ENCODE assay signal across 15 cellular contexts in genomic region chr2:216651370-216651881, GRCh38. TPM values are rescaled to one million over a fixed set of nuclear protein-coding genes. Genes with fewer than 3 reads are reported as not detected.
A peak's percentile ranks its signal among the peaks of the same experiment; 100 is the strongest.
DNase-seq lines count a peak whose midpoint lies in the region; ATAC-seq and TF ChIP-seq lines count a peak whose summit lies in the region.
"Had no signal": no experiment of that assay in that cellular context is flagged by ENCODE, and none has a peak within 500 bp of the region (broad histone marks: within the 10 kb centered on the region; RNA-seq: fewer than 3 reads in every experiment).

No MANE protein-coding gene starts in this region.

- peaks cover 5% of the 10 kb centered on the region for H4K20me1 ChIP-seq in osteoblast (ENCODE audit: insufficient read depth, low read length)

- peak; percentile 63 for ATAC-seq in SK-N-SH treated with all-trans-retinoic acid at 6 μM for 48 hours
- peak; percentile 27 for ATAC-seq in esophagus mucosa
- ATAC-seq in HG03457 (IDR thresholded peaks at IDR 0.05; ENCODE audit: unreplicated experiment) = no peak

- TF ChIP-seq CTCF in osteoblast (IDR thresholded peaks at IDR 0.05; ENCODE audit: extremely low read depth, low read depth, low read length) = no peak
- TF ChIP-seq CTCF in dorsolateral prefrontal cortex (IDR thresholded peaks at IDR 0.05 in 54 of 56, conservative IDR thresholded peaks at IDR 0.05 in 2 of 56; ENCODE audit: low read depth in 1 of 56, partially characterized antibody in 56 of 56) = no peak

- no peak overlapping the region for H2AFZ ChIP-seq in osteoblast (ENCODE audit: low read length)

- intact Hi-C loops in dorsolateral prefrontal cortex (cut with DNase I) = no loop called here

- H3K4me3 ChIP-seq in osteoblast (ENCODE audit: insufficient read depth, low read length) (no peak overlapping the region), dorsolateral prefrontal cortex (no peak overlapping the region)
- H3K4me3 ChIP-seq: BLaER1 treated with 17β-estradiol and CSF1 and Interleukin-3, amounts not matched to agents 10 nM and 100 nM; HAP-1 had no signal

- H3K36me3 ChIP-seq in osteoblast (ENCODE audit: insufficient read depth, low read length) = no peaks in the 10 kb centered on the region

- peak; percentile 67 for DNase-seq in EH (ENCODE audit: low read depth)
- peak; percentile 81 for DNase-seq in osteoblast (ENCODE audit: insufficient read length, low spot score, missing footprints)
- no peak for DNase-seq in AG20443 (ENCODE audit: low spot score)
- DNase-seq in dorsolateral prefrontal cortex = no peak
- DNase-seq in DMS79 treated with DMSO at 0.1 percent for 48 hours (lab: John Stamatoyannopoulos, UW) = no peak
- DNase-seq: activated CD8-positive, alpha-beta memory T cell treated with anti-CD3 and anti-CD28 coated beads, Interleukin-2, amount 50 U/mL, for 48 hours; erythroblast; midbrain; NCI-H2107; NK-92 treated with Interleukin-12 subunit alpha and Interleukin-12 subunit beta, amount 100 ng/mL, for 24 hours had no signal

- H3K79me2 ChIP-seq in osteoblast (ENCODE audit: insufficient read depth, low read length) = peaks cover 31% of the 10 kb centered on the region

- no peak overlapping the region for H3K27ac ChIP-seq in osteoblast (ENCODE audit: low read depth, low read length)
- no peak overlapping the region for H3K27ac ChIP-seq in dorsolateral prefrontal cortex
- H3K27ac ChIP-seq: BLaER1 treated with 17β-estradiol and CSF1 and Interleukin-3, amounts not matched to agents 10 nM and 100 nM had no signal

- no peak overlapping the region for H3K4me2 ChIP-seq in osteoblast (ENCODE audit: insufficient read depth, low read length)

- no peaks in the 10 kb centered on the region for H3K9me3 ChIP-seq in osteoblast (ENCODE audit: low read depth, low read length)
- H3K9me3 ChIP-seq: HAP-1 had no signal

- peaks cover 30% of the 10 kb centered on the region for H3K4me1 ChIP-seq in osteoblast (ENCODE audit: insufficient read depth, low read length)
- H3K4me1 ChIP-seq: HAP-1 had no signal

- H3K27me3 ChIP-seq in osteoblast (ENCODE audit: insufficient read depth, low read length) (no peaks in the 10 kb centered on the region), dorsolateral prefrontal cortex (peaks cover 0 to 5% (median 0%) of the 10 kb centered on the region in 45 donors)
- H3K27me3 ChIP-seq: BLaER1 treated with 17β-estradiol and CSF1 and Interleukin-3, amounts not matched to agents 10 nM and 100 nM had no signal

TF ChIP-seq in SK-N-SH treated with all-trans-retinoic acid at 6 μM for 48 hours, 23 proteins besides CTCF, POLR2A, EP300 and RAD21:
- TF ChIP-seq, protein P1, sequence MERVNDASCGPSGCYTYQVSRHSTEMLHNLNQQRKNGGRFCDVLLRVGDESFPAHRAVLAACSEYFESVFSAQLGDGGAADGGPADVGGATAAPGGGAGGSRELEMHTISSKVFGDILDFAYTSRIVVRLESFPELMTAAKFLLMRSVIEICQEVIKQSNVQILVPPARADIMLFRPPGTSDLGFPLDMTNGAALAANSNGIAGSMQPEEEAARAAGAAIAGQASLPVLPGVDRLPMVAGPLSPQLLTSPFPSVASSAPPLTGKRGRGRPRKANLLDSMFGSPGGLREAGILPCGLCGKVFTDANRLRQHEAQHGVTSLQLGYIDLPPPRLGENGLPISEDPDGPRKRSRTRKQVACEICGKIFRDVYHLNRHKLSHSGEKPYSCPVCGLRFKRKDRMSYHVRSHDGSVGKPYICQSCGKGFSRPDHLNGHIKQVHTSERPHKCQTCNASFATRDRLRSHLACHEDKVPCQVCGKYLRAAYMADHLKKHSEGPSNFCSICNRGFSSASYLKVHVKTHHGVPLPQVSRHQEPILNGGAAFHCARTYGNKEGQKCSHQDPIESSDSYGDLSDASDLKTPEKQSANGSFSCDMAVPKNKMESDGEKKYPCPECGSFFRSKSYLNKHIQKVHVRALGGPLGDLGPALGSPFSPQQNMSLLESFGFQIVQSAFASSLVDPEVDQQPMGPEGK (CRISPR knock-in tag; IDR thresholded peaks at IDR 0.05; ENCODE audit: borderline replicate concordance) = no peak
- TF ChIP-seq RARB (CRISPR knock-in tag; IDR thresholded peaks at IDR 0.05) (no peak), OSR1 (CRISPR knock-in tag; IDR thresholded peaks at IDR 0.05) (no peak), ARNTL (CRISPR knock-in tag; IDR thresholded peaks at IDR 0.05; ENCODE audit: borderline replicate concordance, low read depth) (no peak), ZC3H10 (CRISPR knock-in tag; IDR thresholded peaks at IDR 0.05) (no peak), TCF4 (CRISPR knock-in tag; IDR thresholded peaks at IDR 0.05; ENCODE audit: borderline replicate concordance) (no peak), ZNF565 (CRISPR knock-in tag; conservative IDR thresholded peaks at IDR 0.05; ENCODE audit: low read depth) (no peak), BACH2 (CRISPR knock-in tag; IDR thresholded peaks at IDR 0.05; ENCODE audit: borderline replicate concordance) (no peak), TOX (CRISPR knock-in tag; IDR thresholded peaks at IDR 0.05; ENCODE audit: borderline replicate concordance) (no peak), PPARA (CRISPR knock-in tag; IDR thresholded peaks at IDR 0.05; ENCODE audit: borderline replicate concordance) (no peak)
- TF ChIP-seq, protein P2, sequence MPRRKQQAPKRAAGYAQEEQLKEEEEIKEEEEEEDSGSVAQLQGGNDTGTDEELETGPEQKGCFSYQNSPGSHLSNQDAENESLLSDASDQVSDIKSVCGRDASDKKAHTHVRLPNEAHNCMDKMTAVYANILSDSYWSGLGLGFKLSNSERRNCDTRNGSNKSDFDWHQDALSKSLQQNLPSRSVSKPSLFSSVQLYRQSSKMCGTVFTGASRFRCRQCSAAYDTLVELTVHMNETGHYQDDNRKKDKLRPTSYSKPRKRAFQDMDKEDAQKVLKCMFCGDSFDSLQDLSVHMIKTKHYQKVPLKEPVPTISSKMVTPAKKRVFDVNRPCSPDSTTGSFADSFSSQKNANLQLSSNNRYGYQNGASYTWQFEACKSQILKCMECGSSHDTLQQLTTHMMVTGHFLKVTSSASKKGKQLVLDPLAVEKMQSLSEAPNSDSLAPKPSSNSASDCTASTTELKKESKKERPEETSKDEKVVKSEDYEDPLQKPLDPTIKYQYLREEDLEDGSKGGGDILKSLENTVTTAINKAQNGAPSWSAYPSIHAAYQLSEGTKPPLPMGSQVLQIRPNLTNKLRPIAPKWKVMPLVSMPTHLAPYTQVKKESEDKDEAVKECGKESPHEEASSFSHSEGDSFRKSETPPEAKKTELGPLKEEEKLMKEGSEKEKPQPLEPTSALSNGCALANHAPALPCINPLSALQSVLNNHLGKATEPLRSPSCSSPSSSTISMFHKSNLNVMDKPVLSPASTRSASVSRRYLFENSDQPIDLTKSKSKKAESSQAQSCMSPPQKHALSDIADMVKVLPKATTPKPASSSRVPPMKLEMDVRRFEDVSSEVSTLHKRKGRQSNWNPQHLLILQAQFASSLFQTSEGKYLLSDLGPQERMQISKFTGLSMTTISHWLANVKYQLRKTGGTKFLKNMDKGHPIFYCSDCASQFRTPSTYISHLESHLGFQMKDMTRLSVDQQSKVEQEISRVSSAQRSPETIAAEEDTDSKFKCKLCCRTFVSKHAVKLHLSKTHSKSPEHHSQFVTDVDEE (CRISPR knock-in tag; IDR thresholded peaks at IDR 0.05) = no peak
- TF ChIP-seq, protein P3, sequence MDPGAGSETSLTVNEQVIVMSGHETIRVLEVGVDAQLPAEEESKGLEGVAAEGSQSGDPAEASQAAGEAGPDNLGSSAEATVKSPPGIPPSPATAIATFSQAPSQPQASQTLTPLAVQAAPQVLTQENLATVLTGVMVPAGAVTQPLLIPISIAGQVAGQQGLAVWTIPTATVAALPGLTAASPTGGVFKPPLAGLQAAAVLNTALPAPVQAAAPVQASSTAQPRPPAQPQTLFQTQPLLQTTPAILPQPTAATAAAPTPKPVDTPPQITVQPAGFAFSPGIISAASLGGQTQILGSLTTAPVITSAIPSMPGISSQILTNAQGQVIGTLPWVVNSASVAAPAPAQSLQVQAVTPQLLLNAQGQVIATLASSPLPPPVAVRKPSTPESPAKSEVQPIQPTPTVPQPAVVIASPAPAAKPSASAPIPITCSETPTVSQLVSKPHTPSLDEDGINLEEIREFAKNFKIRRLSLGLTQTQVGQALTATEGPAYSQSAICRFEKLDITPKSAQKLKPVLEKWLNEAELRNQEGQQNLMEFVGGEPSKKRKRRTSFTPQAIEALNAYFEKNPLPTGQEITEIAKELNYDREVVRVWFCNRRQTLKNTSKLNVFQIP (CRISPR knock-in tag; IDR thresholded peaks at IDR 0.05; ENCODE audit: borderline replicate concordance, low read depth) = no peak

RNA-seq across cellular contexts. Expression of gene IGFBP2, which starts 18.2 kb away (rescaled TPM):
- total RNA-seq in esophagus mucosa = 192 TPM
- 6.5 and 11.2 TPM in 2 replicates for total RNA-seq in osteoblast
- 10 to 100 TPM in 117 of 120 experiments, 1 to 10 TPM in 3; 7.2 to 68.9 (median 25.9) TPM for total RNA-seq in dorsolateral prefrontal cortex

RNA-seq across cellular contexts. Expression of gene IGFBP5, which starts 43.9 kb away (rescaled TPM):
- total RNA-seq in esophagus mucosa (34.9 TPM), osteoblast (12.3 and 29.5 TPM in 2 replicates), dorsolateral prefrontal cortex (100 to 1,000 TPM in 4 of 120 experiments, 10 to 100 TPM in 116; 21.9 to 125 (median 57.7) TPM)

Comparison
In these comparisons a context has a peak if more than half of its experiments do, and no peak if none do; other contexts are left out.
1. DNase-seq: peak in EH (single experiment) and osteoblast (single experiment); none in AG20443 (single experiment), dorsolateral prefrontal cortex (0 of 10) and DMS79 treated with DMSO at 0.1 percent for 48 hours (single experiment).